8 cellular contexts compared by ENCODE assay signal in the genomic region with DNA sequence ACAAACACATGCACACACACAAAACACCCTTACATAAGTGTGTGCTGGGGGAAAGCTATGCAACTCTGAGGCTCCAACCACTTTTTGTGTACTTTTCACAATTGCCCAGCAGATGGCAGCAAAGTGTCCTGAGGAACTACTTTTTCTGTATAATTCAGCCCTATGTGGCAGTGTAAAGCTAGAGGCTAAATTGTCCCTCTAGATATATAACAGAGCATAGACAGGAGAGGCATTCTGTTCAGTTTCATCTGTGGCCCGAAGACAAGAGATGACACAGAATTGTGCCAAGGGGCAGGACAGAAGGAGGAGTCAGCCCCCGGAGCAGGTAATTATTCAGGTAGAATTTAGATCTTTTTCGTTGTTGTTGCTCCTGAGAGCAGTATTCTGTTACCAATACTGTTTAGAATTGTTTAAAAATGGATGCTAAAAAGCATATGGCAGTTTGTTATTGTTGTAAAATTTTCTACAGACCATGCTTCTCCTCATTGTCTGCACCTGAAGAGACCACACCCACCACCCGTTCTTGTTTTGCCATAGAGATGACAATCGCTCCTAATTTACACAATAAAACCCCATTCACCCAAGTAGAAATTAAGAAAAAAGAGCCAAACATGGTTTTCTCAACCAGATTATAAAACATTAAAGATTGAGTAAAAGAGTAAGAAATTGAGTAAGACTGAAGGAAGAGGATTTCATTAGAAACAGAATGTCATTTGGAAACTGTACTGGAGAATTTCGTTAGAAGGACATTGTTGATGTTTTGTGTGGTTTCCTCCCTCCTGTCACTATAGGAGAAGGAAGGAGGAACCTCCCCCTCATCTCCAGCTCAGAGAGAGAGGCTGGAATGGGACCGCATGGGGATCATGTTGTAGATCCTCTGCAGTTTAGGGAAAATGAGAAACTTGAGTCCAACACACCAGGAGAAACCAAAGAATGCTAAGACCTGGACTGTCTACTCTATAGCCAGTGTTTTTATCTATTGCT.
DNase-seq lines count a peak whose midpoint lies in the region; ATAC-seq and FAIRE-seq lines count a peak whose summit lies in the region.

No MANE protein-coding gene starts in this region.

- H3K27me3 ChIP-seq in layer of hippocampus (ENCODE audit: control insufficient read depth, insufficient read depth, low read length), result no peaks in the 10 kb centered on the region

- H3K27ac ChIP-seq in layer of hippocampus (ENCODE audit: low read depth, low read length), result peak overlapping the region; percentile 0

- FAIRE-seq in A204.1 (lab: Jason Lieb, UNC) (peak; percentile 80), GM18507 (lab: Jason Lieb, UNC) (peak; percentile 99)

- DNase-seq in GM18507 (ENCODE audit: extremely low spot score, insufficient read length, low read depth), result peak; percentile 48
- peak; percentile 83 for DNase-seq in NCI-H2196 (lab: John Stamatoyannopoulos, UW; ENCODE audit: unreplicated experiment)
- DNase-seq in activated CD4-positive, CD25-positive, alpha-beta regulatory T cell (lab: John Stamatoyannopoulos, UW), result peak; percentile 5 to 28 (median 11)
- DNase-seq in central memory CD4-positive, alpha-beta T cell, result peak; percentile 31
- DNase-seq in stimulated activated CD4-positive, alpha-beta T cell treated with anti-CD3 and anti-CD28 coated beads, Interleukin-4, amount 100 ng/mL, for 1 hour, result peak; percentile 42

- ATAC-seq in HG03097 (IDR thresholded peaks at IDR 0.05; ENCODE audit: low FRiP score, unreplicated experiment), result peak; percentile 46

Comparison
In these comparisons a context has a peak if more than half of its experiments do, and no peak if none do; other contexts are left out.
1. Peak in every context shown above with its lines: DNase-seq, ATAC-seq and H3K27ac ChIP-seq.
2. DNase-seq: peak in every context shown above with its lines; median percentile 83 in NCI-H2196; 48 in GM18507; 42 in stimulated activated CD4-positive, alpha-beta T cell treated with anti-CD3 and anti-CD28 coated beads, Interleukin-4, amount 100 ng/mL, for 1 hour; 31 in central memory CD4-positive, alpha-beta T cell; 11 in activated CD4-positive, CD25-positive, alpha-beta regulatory T cell.